ENCODE assay signal across 1 cellular context in genomic region chr14:99972748-99973466, GRCh38.
TF ChIP-seq lines count a peak whose summit lies in the region.

No MANE protein-coding gene starts in this region.

TF ChIP-seq in SK-N-SH treated with all-trans-retinoic acid at 6 μM for 48 hours, 23 proteins besides CTCF, POLR2A, EP300 and RAD21 (continued from another document):
- TF ChIP-seq TSHZ2 (CRISPR knock-in tag; IDR thresholded peaks at IDR 0.05) = no peak
- no peak for TF ChIP-seq TOX (CRISPR knock-in tag; IDR thresholded peaks at IDR 0.05; ENCODE audit: borderline replicate concordance)
- TF ChIP-seq ZC3H10 (CRISPR knock-in tag; IDR thresholded peaks at IDR 0.05) = no peak
- no peak for TF ChIP-seq CSRNP3 (CRISPR knock-in tag; IDR thresholded peaks at IDR 0.05)
- no peak for TF ChIP-seq RARB (CRISPR knock-in tag; IDR thresholded peaks at IDR 0.05)
- no peak for TF ChIP-seq PPARA (CRISPR knock-in tag; IDR thresholded peaks at IDR 0.05; ENCODE audit: borderline replicate concordance)
- no peak for TF ChIP-seq CSDC2 (CRISPR knock-in tag; IDR thresholded peaks at IDR 0.05)
- TF ChIP-seq SNAI2 (CRISPR knock-in tag; IDR thresholded peaks at IDR 0.05) = no peak
